Comparison of ENCODE assay signal across 27 cellular contexts in the genomic region with DNA sequence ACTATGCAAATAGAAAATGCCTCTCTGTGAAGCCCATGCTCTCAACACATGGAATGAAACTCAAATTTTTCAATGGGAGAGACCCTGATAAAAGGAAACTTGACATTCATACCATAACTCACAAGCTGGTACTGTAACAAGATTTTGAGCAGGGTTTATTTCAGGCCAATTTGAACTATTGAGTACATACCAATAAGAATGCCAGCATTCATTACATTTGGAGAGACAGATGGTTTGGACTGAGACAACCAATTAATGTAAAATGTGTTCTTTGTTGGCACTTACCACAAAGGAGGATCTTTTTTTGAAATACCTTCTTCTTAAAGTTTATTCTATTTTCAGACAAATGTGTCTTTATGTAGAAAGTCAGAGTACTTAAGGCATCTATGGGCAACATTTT.
DNase-seq lines count a peak whose midpoint lies in the region; ATAC-seq, FAIRE-seq and TF ChIP-seq lines count a peak whose summit lies in the region.
"Had no signal": no experiment of that assay in that cellular context is flagged by ENCODE, and none has a peak within 500 bp of the region (broad histone marks: within the 10 kb centered on the region; RNA-seq: fewer than 3 reads in every experiment).

No MANE protein-coding gene starts in this region.

- ATAC-seq in HG03442 (IDR thresholded peaks at IDR 0.05; ENCODE audit: unreplicated experiment): no peak

- POLR2A ChIA-PET in endothelial cell of umbilical vein (lab: Charles Lee): no interaction called here

- dilution Hi-C loops in endothelial cell of umbilical vein (cut with MboI; ENCODE audit: extremely low pct_ligation_motif_present, low sequenced_read_pairs): no loop called here

- H3K9me3 Mint-ChIP-seq in neural crest cell: peaks cover 15% of the 10 kb centered on the region

- H3K9me3 ChIP-seq in endothelial cell of umbilical vein (replicated peaks; ENCODE audit: control insufficient read depth, insufficient read depth, low read length): no peaks in the 10 kb centered on the region
- H3K9me3 ChIP-seq: BE2C had no signal

- H3K4me2 ChIP-seq in endothelial cell of umbilical vein (ENCODE audit: insufficient read depth, low read length): peak overlapping the region; percentile 93
- H3K4me2 ChIP-seq: BLaER1 treated with 17β-estradiol and CSF1 and Interleukin-3, amounts not matched to agents 10 nM and 100 nM had no signal

- no peaks in the 10 kb centered on the region for H4K20me1 ChIP-seq in endothelial cell of umbilical vein (replicated peaks; ENCODE audit: control insufficient read depth, extremely low read depth, insufficient read depth, low read length)
- H4K20me1 ChIP-seq: BLaER1 treated with 17β-estradiol and CSF1 and Interleukin-3, amounts not matched to agents 10 nM and 100 nM had no signal

- DNase-seq in DMS 273 (lab: John Stamatoyannopoulos, UW; ENCODE audit: unreplicated experiment) (peak; percentile 1), DMS 273 treated with DMSO at 0.1 percent for 48 hours (lab: John Stamatoyannopoulos, UW) (no peak), SK-MEL-5 (ENCODE audit: low read depth, low spot score) (peak; percentile 96), endothelial cell of umbilical vein (ENCODE audit: low read depth, low spot score) (no peak), neural crest cell (ENCODE audit: low read depth, low spot score) (no peak), HUDEP-2 (lab: John Stamatoyannopoulos, UW; ENCODE audit: unreplicated experiment in 76 of 76) (no peak), GM03348 (ENCODE audit: low spot score) (no peak)
- DNase-seq: ACHN; AML-193; BE2C; Calu3; CD4-positive, alpha-beta T cell; CD8-positive, alpha-beta memory T cell; COR-L47; DMS79; GDM1; GM23248; H7; HCEC 1CT had no signal

- H3K79me2 ChIP-seq in endothelial cell of umbilical vein (ENCODE audit: control insufficient read depth, insufficient read depth, low read length): no peaks in the 10 kb centered on the region

- TF ChIP-seq POLR2A in endothelial cell of umbilical vein (IDR thresholded peaks at IDR 0.05; ENCODE audit: low read depth, low read length): no peak

- no peaks in the 10 kb centered on the region for H3K9me1 ChIP-seq in endothelial cell of umbilical vein (replicated peaks; ENCODE audit: control insufficient read depth, extremely low read depth, insufficient read depth, low read length)

- H3K27me3 ChIP-seq in endothelial cell of umbilical vein (ENCODE audit: control insufficient read depth in 2 of 2, insufficient read depth in 2 of 2, low read length in 2 of 2): no peaks in the 10 kb centered on the region
- H3K27me3 ChIP-seq: BE2C; BLaER1 treated with 17β-estradiol and CSF1 and Interleukin-3, amounts not matched to agents 10 nM and 100 nM had no signal

- no peaks in the 10 kb centered on the region for H3K27me3 Mint-ChIP-seq in neural crest cell (ENCODE audit: low read depth)
- H3K27me3 Mint-ChIP-seq: CD4-positive, alpha-beta T cell; CD8-positive, alpha-beta memory T cell had no signal

- no peak overlapping the region for H3K4me3 ChIP-seq in endothelial cell of umbilical vein (replicated peaks in 1 of 3; ENCODE audit: insufficient read depth in 1 of 3, low read depth in 1 of 3, low read length in 3 of 3)
- H3K4me3 ChIP-seq: BLaER1 treated with 17β-estradiol and CSF1 and Interleukin-3, amounts not matched to agents 10 nM and 100 nM; GM23248 had no signal

- TF ChIP-seq CTCF in endothelial cell of umbilical vein (IDR thresholded peaks at IDR 0.05; ENCODE audit: extremely low read depth in 1 of 2, insufficient read depth in 1 of 2, low read depth in 1 of 2, low read length in 2 of 2) (no peak), neural crest cell (conservative IDR thresholded peaks at IDR 0.05) (no peak)

- H3K36me3 ChIP-seq in endothelial cell of umbilical vein (ENCODE audit: control insufficient read depth in 2 of 2, extremely low read depth in 1 of 2, insufficient read depth in 2 of 2, low read length in 2 of 2): no peaks in the 10 kb centered on the region
- H3K36me3 ChIP-seq: BE2C; BLaER1 treated with 17β-estradiol and CSF1 and Interleukin-3, amounts not matched to agents 10 nM and 100 nM had no signal

- in situ Hi-C loops in SK-MEL-5 (cut with HindIII; ENCODE audit: low pct_unique_long_range_greater_than_20kb, low sequenced_read_pairs): no loop called here

- H3K36me3 Mint-ChIP-seq in neural crest cell (ENCODE audit: low read depth): peaks cover 10% of the 10 kb centered on the region
- H3K36me3 Mint-ChIP-seq: CD14-positive monocyte; CD8-positive, alpha-beta memory T cell had no signal

- intact Hi-C loops in endothelial cell of umbilical vein (cut with micrococcal nuclease): loop anchor here (1.0 to 5.0 kb wide), 3 partner anchors 16 to 1024 kb away; no protein-coding TSS in a partner anchor

- no peak overlapping the region for H3K4me3 Mint-ChIP-seq in neural crest cell
- H3K4me3 Mint-ChIP-seq: CD14-positive monocyte; CD4-positive, alpha-beta T cell; CD8-positive, alpha-beta memory T cell had no signal

- CTCF ChIA-PET in endothelial cell of umbilical vein (lab: Charles Lee): interaction anchor here (1.1 to 2.0 kb wide), 3 partner anchors 15 to 37 kb away, joined by 3 to 8 read pairs (median 3); no protein-coding TSS in a partner anchor

- peak; percentile 12 for FAIRE-seq in endothelial cell of umbilical vein (lab: Jason Lieb, UNC)
- FAIRE-seq: A204.1, GM12891, GM18507, H1 had no signal

- peak overlapping the region; percentile 38 for H2AFZ ChIP-seq in endothelial cell of umbilical vein (ENCODE audit: low read depth, low read length)
- H2AFZ ChIP-seq: GM23248 had no signal

- H3K9ac ChIP-seq in endothelial cell of umbilical vein (replicated peaks; ENCODE audit: extremely low read depth, insufficient read depth, low read length): peak overlapping the region; percentile 33
- H3K9ac ChIP-seq: BLaER1 treated with 17β-estradiol and CSF1 and Interleukin-3, amounts not matched to agents 10 nM and 100 nM; GM23248 had no signal

- H3K4me1 Mint-ChIP-seq in neural crest cell: peaks cover 23% of the 10 kb centered on the region
- H3K4me1 Mint-ChIP-seq: CD14-positive monocyte; CD8-positive, alpha-beta memory T cell had no signal

- H3K27ac ChIP-seq in endothelial cell of umbilical vein (ENCODE audit: insufficient read depth, low read depth, low read length): peak overlapping the region; percentile 90
- H3K27ac ChIP-seq: 22Rv1; BLaER1 treated with 17β-estradiol and CSF1 and Interleukin-3, amounts not matched to agents 10 nM and 100 nM; GM23248 had no signal

- peak overlapping the region; percentile 43 for H3K27ac Mint-ChIP-seq in neural crest cell (ENCODE audit: unreplicated experiment)
- H3K27ac Mint-ChIP-seq: CD14-positive monocyte; CD4-positive, alpha-beta T cell; CD8-positive, alpha-beta memory T cell had no signal

- BruUV-seq in endothelial cell of umbilical vein (replicated peaks; lab: Mats Ljungman, UMichigan): no TSS peak

- H3K4me1 ChIP-seq in endothelial cell of umbilical vein (ENCODE audit: control insufficient read depth, extremely low read depth, insufficient read depth, low read length): peaks cover 24% of the 10 kb centered on the region
- H3K4me1 ChIP-seq: BE2C had no signal

TF ChIP-seq in endothelial cell of umbilical vein, 7 proteins besides CTCF, POLR2A, EP300 and RAD21:
- no peak for TF ChIP-seq POLR2AphosphoS5 (IDR thresholded peaks at IDR 0.05; ENCODE audit: insufficient read depth, low read depth, low read length)
- TF ChIP-seq MYC (IDR thresholded peaks at IDR 0.05; ENCODE audit: low read depth, low read length): no peak
- TF ChIP-seq, protein P1, sequence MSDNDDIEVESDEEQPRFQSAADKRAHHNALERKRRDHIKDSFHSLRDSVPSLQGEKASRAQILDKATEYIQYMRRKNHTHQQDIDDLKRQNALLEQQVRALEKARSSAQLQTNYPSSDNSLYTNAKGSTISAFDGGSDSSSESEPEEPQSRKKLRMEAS (IDR thresholded peaks at IDR 0.05; ENCODE audit: insufficient read depth, insufficient read length): no peak
- TF ChIP-seq FOS (IDR thresholded peaks at IDR 0.05; ENCODE audit: borderline replicate concordance, insufficient read depth, low read length): no peak
TF ChIP-seq in endothelial cell of umbilical vein: peak in this region for 0.

Comparison
In these comparisons a context has a peak if more than half of its experiments do, and no peak if none do; other contexts are left out.
1. DNase-seq: peak in DMS 273 (single experiment) and SK-MEL-5 (single experiment); none in DMS 273 treated with DMSO at 0.1 percent for 48 hours (single experiment), endothelial cell of umbilical vein (single experiment), neural crest cell (single experiment), HUDEP-2 (0 of 76) and GM03348 (single experiment).